18 cellular contexts compared by ENCODE assay signal in the genomic region with DNA sequence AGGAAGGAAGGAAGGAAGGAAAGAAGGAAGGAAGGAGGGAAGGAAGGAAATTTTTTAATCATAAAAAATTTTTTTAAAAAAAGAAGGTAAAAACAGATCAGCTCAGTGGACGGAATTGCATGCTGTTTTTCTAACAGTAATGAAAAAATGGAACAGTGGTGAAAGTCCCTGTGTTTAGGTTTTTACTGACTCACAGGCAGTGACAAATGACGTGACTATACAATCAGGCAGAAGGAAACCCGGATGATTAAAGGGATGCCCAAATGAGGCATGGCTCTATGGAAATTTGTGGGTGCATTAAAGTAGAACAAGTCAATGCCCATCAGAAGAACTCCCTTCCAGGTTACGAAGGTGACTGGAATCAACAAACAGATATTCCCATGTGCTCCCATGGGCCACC.
DNase-seq lines count a peak whose midpoint lies in the region; ATAC-seq and TF ChIP-seq lines count a peak whose summit lies in the region.
"Had no signal": no experiment of that assay in that cellular context is flagged by ENCODE, and none has a peak within 500 bp of the region (broad histone marks: within the 10 kb centered on the region; RNA-seq: fewer than 3 reads in every experiment).

No MANE protein-coding gene starts in this region.

- H3K9me3 ChIP-seq in IMR-90 (ENCODE audit: control insufficient read depth, insufficient read depth, low read length): no peaks in the 10 kb centered on the region; the same call in 1 of the 2 replicates
- H3K9me3 ChIP-seq: BLaER1, Caco-2 had no signal

- CTCF ChIA-PET in IMR-90 (lab: Yijun Ruan, JAX): no interaction called here

- no peak for TF ChIP-seq RAD21 in IMR-90 (IDR thresholded peaks at IDR 0.05; ENCODE audit: low read length)

- H3K14ac ChIP-seq in IMR-90 (replicated peaks; ENCODE audit: low read depth, low read length): no peak overlapping the region

- no peak overlapping the region for H3K9ac ChIP-seq in IMR-90 (ENCODE audit: low read depth, low read length)
- H3K9ac ChIP-seq: BLaER1 had no signal

- no peak overlapping the region for H2BK5ac ChIP-seq in IMR-90 (ENCODE audit: low read depth, low read length, poor library complexity, severe bottlenecking)

- no TSS peak for BruUV-seq in IMR-90 (replicated peaks; lab: Mats Ljungman, UMichigan)

- TF ChIP-seq CTCF in IMR-90 (conservative IDR thresholded peaks at IDR 0.05; ENCODE audit: low read depth, low read length): no peak
- TF ChIP-seq CTCF in fibroblast of mammary gland (conservative IDR thresholded peaks at IDR 0.05; ENCODE audit: control insufficient read depth, insufficient read depth, low read depth, low read length): no peak

- no peak overlapping the region for H3K4me2 ChIP-seq in IMR-90 (ENCODE audit: low read depth, low read length)
- H3K4me2 ChIP-seq: BLaER1 had no signal

- no peak overlapping the region for H3K56ac ChIP-seq in IMR-90 (ENCODE audit: extremely low read depth, insufficient read depth, low read length)

- no peak overlapping the region for H3K4me3 ChIP-seq in IMR-90 (ENCODE audit: insufficient read depth, low read depth, low read length)
- H3K4me3 ChIP-seq in fibroblast of mammary gland (ENCODE audit: control insufficient read depth, low read depth, low read length): no peak overlapping the region
- H3K4me3 ChIP-seq: BLaER1, GM12878, HAP-1 had no signal

- H4K8ac ChIP-seq in IMR-90 (ENCODE audit: low read depth in 2 of 2, low read length in 2 of 2): 0 out of 4 replicates have a peak overlapping the region, but pooled peaks of 1 of the 2 experiments have one; percentile 23

- H2BK15ac ChIP-seq in IMR-90 (ENCODE audit: low read depth, low read length): peak overlapping the region; percentile 83; the same call in 1 of the 3 replicates

- POLR2A ChIA-PET in IMR-90 (lab: Charles Lee; ENCODE audit: unreplicated experiment): no interaction called here

- no peaks in the 10 kb centered on the region for H3K79me1 ChIP-seq in IMR-90 (ENCODE audit: low read depth in 1 of 2, low read length in 2 of 2)

- H4K5ac ChIP-seq in IMR-90 (ENCODE audit: low read depth, low read length): no peak overlapping the region

- in situ Hi-C loops in IMR-90 (cut with MboI; ENCODE audit: low sequenced_read_pairs): no loop called here

- H2AK5ac ChIP-seq in IMR-90 (ENCODE audit: low read depth, low read length): 0 out of 2 replicates have a peak overlapping the region, but pooled peaks have one; percentile 37

- no peak overlapping the region for H2AK9ac ChIP-seq in IMR-90 (replicated peaks; ENCODE audit: low read depth, low read length, poor library complexity)

- no peak overlapping the region; the same call in 1 of the 2 replicates for H4K91ac ChIP-seq in IMR-90 (ENCODE audit: insufficient read depth, low read depth, low read length)

- peak; percentile 23 for DNase-seq in EL
- DNase-seq in IMR-90: peak; percentile 53
- peak; percentile 12 for DNase-seq in fibroblast of mammary gland (ENCODE audit: low read depth)
- DNase-seq in NCI-H1092 (lab: John Stamatoyannopoulos, UW): no peak
- no peak for DNase-seq in middle frontal gyrus (ENCODE audit: extremely low spot score, low spot score)
- no peak for DNase-seq in activated naive CD4-positive, alpha-beta T cell treated with anti-CD3 and anti-CD28 coated beads, Interleukin-2, amount 50 U/mL, for 16 hours
- no peak for DNase-seq in DMS53 (lab: John Stamatoyannopoulos, UW)
- DNase-seq: Caco-2; CD4-positive, CD25-positive, alpha-beta regulatory T cell; CD8-positive, alpha-beta T cell; DMS153; DMS79; GDM1; GOT3 had no signal

- TF ChIP-seq POLR2A in IMR-90 (IDR thresholded peaks at IDR 0.05; ENCODE audit: low read depth, low read length): no peak

- H3K27ac ChIP-seq in IMR-90 (ENCODE audit: insufficient read depth, low read length): no peak overlapping the region
- H3K27ac ChIP-seq: BLaER1, C4-2B had no signal

- H3K23ac ChIP-seq in IMR-90 (ENCODE audit: low read depth, low read length): no peak overlapping the region

- H3K36me3 ChIP-seq in IMR-90 (ENCODE audit: control insufficient read depth, insufficient read depth, low read length): no peaks in the 10 kb centered on the region
- H3K36me3 ChIP-seq: BLaER1, HAP-1 had no signal

- no peaks in the 10 kb centered on the region for H3K27me3 ChIP-seq in IMR-90 (ENCODE audit: control insufficient read depth, insufficient read depth, low read length)
- H3K27me3 ChIP-seq: BLaER1 had no signal

- no peaks in the 10 kb centered on the region; the same call in 1 of the 2 replicates for H3K9me1 ChIP-seq in IMR-90 (ENCODE audit: insufficient read depth, low read length)

- intact Hi-C loops in IMR-90 (cut with micrococcal nuclease): no loop called here

- ATAC-seq in IMR-90 (ENCODE audit: low read depth): peak; percentile 47
- ATAC-seq: CD8-positive, alpha-beta T cell; GM12878 had no signal

- 0 out of 2 replicates have a peak overlapping the region, but pooled peaks have one; percentile 24 for H3K4ac ChIP-seq in IMR-90 (ENCODE audit: low read depth, low read length)

- dilution Hi-C loops in IMR-90 (cut with HindIII; ENCODE audit: low sequenced_read_pairs, unreplicated experiment): no loop called here

- H2BK120ac ChIP-seq in IMR-90 (ENCODE audit: low read depth, low read length): no peak overlapping the region

- no peak overlapping the region for H2AFZ ChIP-seq in IMR-90 (replicated peaks; ENCODE audit: low read length, poor library complexity)

- H4K20me1 ChIP-seq in IMR-90 (ENCODE audit: insufficient read depth, low read length): no peaks in the 10 kb centered on the region
- H4K20me1 ChIP-seq: BLaER1 had no signal

- no peak overlapping the region for H3K18ac ChIP-seq in IMR-90 (ENCODE audit: low read depth, low read length)

- no peak overlapping the region for H2BK20ac ChIP-seq in IMR-90 (ENCODE audit: low read depth, low read length)

- WGBS in IMR-90 (ENCODE audit: extremely low coverage in 2 of 2, insufficient read length in 1 of 2), 2 experiments: 72% methylated on average over 2 of the region's 4 CpGs; no CpG with 5 or more reads in 1 of the 2 experiments

- peaks cover 3% of the 10 kb centered on the region; the same call in 1 of the 2 replicates for H3K4me1 ChIP-seq in IMR-90 (ENCODE audit: control insufficient read depth, insufficient read depth, low read length)
- H3K4me1 ChIP-seq: Caco-2, HAP-1 had no signal

TF ChIP-seq in IMR-90, 13 proteins besides CTCF, POLR2A, EP300 and RAD21:
- TF ChIP-seq CHD1 (IDR thresholded peaks at IDR 0.05; ENCODE audit: low read depth, low read length) (no peak), NFE2L2 (IDR thresholded peaks at IDR 0.05; ENCODE audit: low read depth, low read length) (no peak), RFX5 (IDR thresholded peaks at IDR 0.05; ENCODE audit: low read depth, low read length) (no peak), RCOR1 (IDR thresholded peaks at IDR 0.05; ENCODE audit: insufficient replicate concordance, low read length) (no peak), CEBPB (IDR thresholded peaks at IDR 0.05; ENCODE audit: low read depth, low read length) (no peak), MAFK (IDR thresholded peaks at IDR 0.05; ENCODE audit: low read depth, low read length) (no peak), MAZ (IDR thresholded peaks at IDR 0.05; ENCODE audit: borderline replicate concordance, low read depth, low read length) (no peak), BHLHE40 (IDR thresholded peaks at IDR 0.05; ENCODE audit: low read depth, low read length) (no peak), SMC3 (IDR thresholded peaks at IDR 0.05; ENCODE audit: low read depth, low read length) (no peak), FOS (IDR thresholded peaks at IDR 0.05; ENCODE audit: low read depth, low read length) (no peak), MXI1 (IDR thresholded peaks at IDR 0.05; ENCODE audit: borderline replicate concordance, low read depth, low read length) (no peak)
- TF ChIP-seq, protein P1, sequence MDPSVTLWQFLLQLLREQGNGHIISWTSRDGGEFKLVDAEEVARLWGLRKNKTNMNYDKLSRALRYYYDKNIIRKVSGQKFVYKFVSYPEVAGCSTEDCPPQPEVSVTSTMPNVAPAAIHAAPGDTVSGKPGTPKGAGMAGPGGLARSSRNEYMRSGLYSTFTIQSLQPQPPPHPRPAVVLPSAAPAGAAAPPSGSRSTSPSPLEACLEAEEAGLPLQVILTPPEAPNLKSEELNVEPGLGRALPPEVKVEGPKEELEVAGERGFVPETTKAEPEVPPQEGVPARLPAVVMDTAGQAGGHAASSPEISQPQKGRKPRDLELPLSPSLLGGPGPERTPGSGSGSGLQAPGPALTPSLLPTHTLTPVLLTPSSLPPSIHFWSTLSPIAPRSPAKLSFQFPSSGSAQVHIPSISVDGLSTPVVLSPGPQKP (IDR thresholded peaks at IDR 0.05; ENCODE audit: borderline replicate concordance, low read depth, low read length): no peak
- TF ChIP-seq, protein P2, sequence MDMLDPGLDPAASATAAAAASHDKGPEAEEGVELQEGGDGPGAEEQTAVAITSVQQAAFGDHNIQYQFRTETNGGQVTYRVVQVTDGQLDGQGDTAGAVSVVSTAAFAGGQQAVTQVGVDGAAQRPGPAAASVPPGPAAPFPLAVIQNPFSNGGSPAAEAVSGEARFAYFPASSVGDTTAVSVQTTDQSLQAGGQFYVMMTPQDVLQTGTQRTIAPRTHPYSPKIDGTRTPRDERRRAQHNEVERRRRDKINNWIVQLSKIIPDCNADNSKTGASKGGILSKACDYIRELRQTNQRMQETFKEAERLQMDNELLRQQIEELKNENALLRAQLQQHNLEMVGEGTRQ (IDR thresholded peaks at IDR 0.05; ENCODE audit: low read depth, low read length): no peak

Comparison
In these comparisons a context has a peak if more than half of its experiments do, and no peak if none do; other contexts are left out.
1. DNase-seq: peak in EL (single experiment), IMR-90 (single experiment) and fibroblast of mammary gland (single experiment); none in NCI-H1092 (single experiment), middle frontal gyrus (single experiment), activated naive CD4-positive, alpha-beta T cell treated with anti-CD3 and anti-CD28 coated beads, Interleukin-2, amount 50 U/mL, for 16 hours (single experiment) and DMS53 (single experiment).